12 cellular contexts compared by ENCODE assay signal in the genomic region with DNA sequence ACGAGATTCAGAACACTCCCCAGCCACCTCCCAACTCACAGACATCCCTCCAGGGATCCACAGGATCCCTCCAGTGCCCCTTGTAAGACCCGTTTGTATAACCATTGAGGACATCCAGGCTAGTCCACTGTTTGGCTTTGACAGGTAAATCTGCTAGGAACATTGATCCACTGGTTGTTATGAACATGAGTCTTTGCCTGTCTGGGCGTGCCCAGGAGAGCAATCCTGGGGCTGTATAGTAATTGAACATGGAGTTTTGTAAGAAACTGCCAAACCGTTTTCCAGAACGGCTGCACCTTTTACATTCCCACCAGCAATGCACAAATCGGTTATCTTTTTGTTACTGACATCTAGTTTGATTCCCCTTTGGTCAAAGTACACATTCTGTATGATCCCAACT.
"Had no signal": no experiment of that assay in that cellular context is flagged by ENCODE, and none has a peak within 500 bp of the region (broad histone marks: within the 10 kb centered on the region; RNA-seq: fewer than 3 reads in every experiment).

No MANE protein-coding gene starts in this region.

- H3K4me1 ChIP-seq: right atrium auricular region had no signal

- H3K27ac ChIP-seq: right atrium auricular region, skin epidermis, thoracic aorta had no signal

- H3K27me3 ChIP-seq: right atrium auricular region had no signal

- H3K4me3 ChIP-seq: right atrium auricular region, skin epidermis, thoracic aorta had no signal

- DNase-seq: activated CD4-positive, alpha-beta T cell treated with anti-CD3 and anti-CD28 coated beads, Interleukin-2, amount 10 ng/mL, durations not matched to agents 24 days and 14 days; activated CD4-positive, CD25-positive, alpha-beta regulatory T cell; activated CD8-positive, alpha-beta memory T cell treated with anti-CD3 and anti-CD28 coated beads, Interleukin-2, amount 50 U/mL, for 48 hours; activated gamma-delta T cell treated with Interleukin-2 at 50 U/mL for 16 hours; activated T-cell treated with anti-CD3 and anti-CD28 coated beads, Interleukin-2, amount 50 U/mL, for 72 hours; cortex of kidney; effector CD4-positive, alpha-beta T cell; foreskin fibroblast; stimulated activated naive CD8-positive, alpha-beta T cell treated with anti-CD3 and anti-CD28 coated beads, Interleukin-15, amount 100 ng/mL, for 72 hours had no signal

- H3K36me3 ChIP-seq: right atrium auricular region, thoracic aorta had no signal
